Comparison of ENCODE assay signal across 8 cellular contexts in genomic region chr6:85641916-85642773, GRCh38. TPM values are rescaled to one million over a fixed set of nuclear protein-coding genes. Genes with fewer than 3 reads are reported as not detected.
DNase-seq lines count a peak whose midpoint lies in the region; ATAC-seq and TF ChIP-seq lines count a peak whose summit lies in the region.

No MANE protein-coding gene starts in this region.

- H3K4me1 ChIP-seq in HUES64 (ENCODE audit: insufficient read depth, low read length) (peaks cover 23% of the 10 kb centered on the region), tibial nerve (peaks cover 0 to 58% (median 21%) of the 10 kb centered on the region in 4 donors)

- peak overlapping the region; percentile 96 for H3K4me3 Mint-ChIP-seq in activated naive CD8-positive, alpha-beta T cell treated with anti-CD3 and anti-CD28 coated beads, Interleukin-2, amount 50 U/mL, for 24 hours

- H3K4me3 ChIP-seq in HUES64 (ENCODE audit: low read length): peak overlapping the region; percentile 91
- H3K4me3 ChIP-seq in tibial nerve: peak overlapping the region; percentile 93 to 99 (median 96)

- peak; percentile 82 for DNase-seq in CD1c-positive myeloid dendritic cell (ENCODE audit: extremely low spot score)
- DNase-seq in SKM-1 treated with dmso at 0.1 percent for 144 hours (lab: John Stamatoyannopoulos, UW; ENCODE audit: unreplicated experiment): peak; percentile 42
- DNase-seq in activated naive CD8-positive, alpha-beta T cell treated with anti-CD3 and anti-CD28 coated beads, Interleukin-2, amount 50 U/mL, for 24 hours: peak; percentile 54
- peak; percentile 87 for DNase-seq in cardiac septum (ENCODE audit: low spot score)
- DNase-seq in pons (ENCODE audit: low spot score): peak; percentile 47
- DNase-seq in tibial nerve (ENCODE audit: low spot score in 2 of 2): peak; percentile 17 to 61
- no peak for DNase-seq in cortex of kidney (lab: John Stamatoyannopoulos, UW)

- H3K9me3 Mint-ChIP-seq in activated naive CD8-positive, alpha-beta T cell treated with anti-CD3 and anti-CD28 coated beads, Interleukin-2, amount 50 U/mL, for 24 hours: no peaks in the 10 kb centered on the region

- H3K4me1 Mint-ChIP-seq in activated naive CD8-positive, alpha-beta T cell treated with anti-CD3 and anti-CD28 coated beads, Interleukin-2, amount 50 U/mL, for 24 hours: peaks cover 51% of the 10 kb centered on the region

- no peak for ATAC-seq in activated naive CD8-positive, alpha-beta T cell treated with anti-CD3 and anti-CD28 coated beads, Interleukin-2, amount 50 U/mL, for 24 hours

- H3K9me3 ChIP-seq in HUES64 (ENCODE audit: insufficient read depth, low read depth, low read length) (no peaks in the 10 kb centered on the region), tibial nerve (no peaks in the 10 kb centered on the region)

- peaks cover 52% of the 10 kb centered on the region for H3K36me3 Mint-ChIP-seq in activated naive CD8-positive, alpha-beta T cell treated with anti-CD3 and anti-CD28 coated beads, Interleukin-2, amount 50 U/mL, for 24 hours (ENCODE audit: low read depth)

- H3K9ac ChIP-seq in HUES64 (ENCODE audit: low read depth, low read length): peak overlapping the region; percentile 98

- intact Hi-C loops in cardiac septum (cut with DNase I): no loop called here

- TF ChIP-seq EP300 in tibial nerve (IDR thresholded peaks at IDR 0.05): no peak

- no peak for TF ChIP-seq POLR2A in tibial nerve (IDR thresholded peaks at IDR 0.05)

- H3K36me3 ChIP-seq in HUES64 (ENCODE audit: insufficient read depth, low read length) (peaks cover 44% of the 10 kb centered on the region), tibial nerve (peaks cover 0 to 28% (median 5%) of the 10 kb centered on the region in 3 donors)

- no peaks in the 10 kb centered on the region for H3K27me3 Mint-ChIP-seq in activated naive CD8-positive, alpha-beta T cell treated with anti-CD3 and anti-CD28 coated beads, Interleukin-2, amount 50 U/mL, for 24 hours

- H3K27me3 ChIP-seq in HUES64 (ENCODE audit: insufficient read depth, low read length) (no peaks in the 10 kb centered on the region), tibial nerve (no peaks in the 10 kb centered on the region)

- peak overlapping the region; percentile 98 for H3K27ac Mint-ChIP-seq in activated naive CD8-positive, alpha-beta T cell treated with anti-CD3 and anti-CD28 coated beads, Interleukin-2, amount 50 U/mL, for 24 hours

- H3K27ac ChIP-seq in HUES64 (ENCODE audit: low read depth, low read length) (peak overlapping the region; percentile 99), tibial nerve (peak overlapping the region; percentile 90 to 99 (median 98))

- TF ChIP-seq CTCF in tibial nerve (IDR thresholded peaks at IDR 0.05): no peak

- WGBS in HUES64: under 1% methylated on average over 85 of the region's 85 CpGs
- WGBS in tibial nerve, 2 donors: 0 to 1% methylated on average over 73 to 77 of the region's 85 CpGs

RNA-seq across cellular contexts. Expression of gene SYNCRIP, which starts 0.5 kb away (rescaled TPM):
- 168 TPM for polyA plus RNA-seq in HUES64 (2013, experiment 1 of 2)
- 140 TPM for polyA plus RNA-seq in HUES64 (2013, experiment 2 of 2)
- 73.1 TPM for total RNA-seq in cardiac septum
- total RNA-seq in tibial nerve: 10 to 100 TPM; 51.5 to 64.7 (median 53.2) TPM

RNA-seq across cellular contexts. Expression of gene SNX14, which starts 48.5 kb away (rescaled TPM):
- polyA plus RNA-seq in HUES64 (2013, experiment 1 of 2): 20.4 TPM
- polyA plus RNA-seq in HUES64 (2013, experiment 2 of 2): 22.2 TPM
- 43.0 TPM for total RNA-seq in cardiac septum
- total RNA-seq in tibial nerve: 10 to 100 TPM; 50.8 to 97.3 (median 76.9) TPM
